ENCODE assay signal across 30 cellular contexts in the genomic region with DNA sequence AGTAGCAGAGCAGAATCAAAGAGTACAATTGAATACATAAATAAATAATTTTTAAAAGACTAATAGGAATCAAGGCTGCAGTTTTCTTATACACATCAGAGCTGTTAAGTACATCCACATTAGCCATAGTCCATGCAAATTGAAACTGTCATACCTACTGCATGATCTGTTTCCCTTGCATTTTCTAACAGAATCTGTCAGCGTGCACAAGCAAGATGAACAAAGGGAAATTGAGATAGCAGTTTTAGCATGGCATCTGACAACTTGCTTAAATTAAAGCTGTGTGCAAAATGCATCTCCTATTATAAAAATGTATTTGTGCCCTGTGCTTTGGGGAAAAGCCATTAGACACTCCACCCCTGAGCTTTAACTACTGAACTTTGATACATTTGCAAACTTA.
DNase-seq lines count a peak whose midpoint lies in the region; ATAC-seq and TF ChIP-seq lines count a peak whose summit lies in the region.
"Had no signal": no experiment of that assay in that cellular context is flagged by ENCODE, and none has a peak within 500 bp of the region (broad histone marks: within the 10 kb centered on the region; RNA-seq: fewer than 3 reads in every experiment).

No MANE protein-coding gene starts in this region.

- H4K8ac ChIP-seq in neuronal stem cell (ENCODE audit: low read depth, low read length), result no peak overlapping the region

- H3F3A ChIP-seq in neural cell (ENCODE audit: insufficient read depth, low read length, poor library complexity, severe bottlenecking), result no peaks in the 10 kb centered on the region

- H2BK15ac ChIP-seq in neuronal stem cell (ENCODE audit: low read length), result no peak overlapping the region

- peak overlapping the region; percentile 54 for H3K27ac ChIP-seq in 22Rv1
- H3K27ac ChIP-seq in neural cell (ENCODE audit: low read length), result peak overlapping the region; percentile 56
- no peak overlapping the region for H3K27ac ChIP-seq in neuronal stem cell (replicated peaks; ENCODE audit: low read length)
- H3K27ac ChIP-seq: A549; BLaER1; BLaER1 treated with 17β-estradiol and CSF1 and Interleukin-3, amounts not matched to agents 10 nM and 100 nM; C4-2B had no signal

- H4K91ac ChIP-seq in neuronal stem cell (ENCODE audit: low read depth, low read length, poor library complexity), result no peak overlapping the region

- no peaks in the 10 kb centered on the region for H3K9me3 ChIP-seq in neural cell (ENCODE audit: low read length)
- no peaks in the 10 kb centered on the region for H3K9me3 ChIP-seq in neuronal stem cell (replicated peaks in 1 of 2; ENCODE audit: control insufficient read depth in 2 of 2, insufficient read depth in 1 of 2, low read depth in 1 of 2, low read length in 2 of 2)
- H3K9me3 ChIP-seq: A549; BE2C; BLaER1; BLaER1 treated with 17β-estradiol and CSF1 and Interleukin-3, amounts not matched to agents 10 nM and 100 nM; Caco-2 had no signal

- no peak overlapping the region for H2AFZ ChIP-seq in neural cell (ENCODE audit: low read depth, low read length)
- H2AFZ ChIP-seq in neuronal stem cell (ENCODE audit: low read length), result peak overlapping the region; percentile 16

- H3K18ac ChIP-seq in neuronal stem cell (ENCODE audit: low read length), result no peak overlapping the region

- H3K27me3 ChIP-seq in neural cell (ENCODE audit: insufficient read depth, low read depth, low read length), result no peaks in the 10 kb centered on the region
- no peaks in the 10 kb centered on the region for H3K27me3 ChIP-seq in neuronal stem cell (ENCODE audit: control insufficient read depth in 3 of 3, insufficient read depth in 3 of 3, low read depth in 1 of 3, low read length in 3 of 3)
- H3K27me3 ChIP-seq: BE2C; BLaER1; BLaER1 treated with 17β-estradiol and CSF1 and Interleukin-3, amounts not matched to agents 10 nM and 100 nM had no signal

- TF ChIP-seq EP300 in neural cell (conservative IDR thresholded peaks at IDR 0.05; ENCODE audit: poor library complexity, severe bottlenecking), result peak; percentile 91

- H2AK5ac ChIP-seq in neuronal stem cell (ENCODE audit: low read depth, low read length), result no peak overlapping the region

- H3K4ac ChIP-seq in neuronal stem cell (ENCODE audit: low read length), result no peak overlapping the region

- TF ChIP-seq CTCF in 22Rv1 (IDR thresholded peaks at IDR 0.05) (no peak), neural cell (IDR thresholded peaks at IDR 0.05; ENCODE audit: poor library complexity, severe bottlenecking) (no peak)

- no peaks in the 10 kb centered on the region for H3K4me1 ChIP-seq in neuronal stem cell (ENCODE audit: control insufficient read depth in 2 of 2, insufficient read depth in 1 of 2, low read depth in 1 of 2, low read length in 2 of 2)
- H3K4me1 ChIP-seq: A549; BE2C; BLaER1; BLaER1 treated with 17β-estradiol and CSF1 and Interleukin-3, amounts not matched to agents 10 nM and 100 nM; Caco-2 had no signal

- no peak for ATAC-seq in GM18502 (IDR thresholded peaks at IDR 0.05; ENCODE audit: poor library complexity, unreplicated experiment)
- ATAC-seq: A549; CD8-positive, alpha-beta T cell had no signal

- no peak overlapping the region for H3K23ac ChIP-seq in neuronal stem cell (ENCODE audit: low read depth, low read length, poor library complexity)

- peak; percentile 17 for TF ChIP-seq RAD21 in neural cell (conservative IDR thresholded peaks at IDR 0.05)

- H3K79me2 ChIP-seq in neural cell (replicated peaks; ENCODE audit: insufficient read depth, low read length), result no peaks in the 10 kb centered on the region

- DNase-seq in neuronal stem cell (ENCODE audit: low spot score) (no peak), iPS-NIHi7 (ENCODE audit: extremely low spot score) (no peak)
- no peak for DNase-seq in activated naive CD4-positive, alpha-beta T cell treated with anti-CD3 and anti-CD28 coated beads, Interleukin-2, amount 50 U/mL, for 16 hours
- DNase-seq: 8988T; ACHN; AML-193; BE2C; C1 segment of cervical spinal cord; Caco-2; Calu3; CD4-positive, alpha-beta memory T cell; CD4-positive, alpha-beta T cell; CD4-positive, CD25-positive, alpha-beta regulatory T cell; CD8-positive, alpha-beta memory T cell; CD8-positive, alpha-beta T cell; COR-L47; DMS 273 treated with DMSO at 0.1 percent for 48 hours; DMS153; DMS53; DMS79; DMS79 treated with DMSO at 0.1 percent for 48 hours; DND-41; EL had no signal

- H2BK5ac ChIP-seq in neuronal stem cell (ENCODE audit: low read length), result no peak overlapping the region

- peak overlapping the region; percentile 10 for H3K4me3 ChIP-seq in neural cell (ENCODE audit: low read length)
- H3K4me3 ChIP-seq in neuronal stem cell (ENCODE audit: low read length in 2 of 2), result no peak overlapping the region
- H3K4me3 ChIP-seq: A549; BLaER1; BLaER1 treated with 17β-estradiol and CSF1 and Interleukin-3, amounts not matched to agents 10 nM and 100 nM had no signal

- WGBS in neuronal stem cell (ENCODE audit: extremely low coverage in 2 of 2, insufficient read length in 2 of 2, insufficient replicate concordance in 1 of 2), 2 donors, result no CpG with 5 or more reads among the region's 1 CpG

- no peak overlapping the region for H2BK12ac ChIP-seq in neuronal stem cell (ENCODE audit: low read length)

- H3K9ac ChIP-seq in neural cell (ENCODE audit: low read length) (no peak overlapping the region), neuronal stem cell (ENCODE audit: low read depth, low read length, poor library complexity) (no peak overlapping the region)
- H3K9ac ChIP-seq: BLaER1; BLaER1 treated with 17β-estradiol and CSF1 and Interleukin-3, amounts not matched to agents 10 nM and 100 nM had no signal

- no peaks in the 10 kb centered on the region for H3K9me2 ChIP-seq in neural cell (ENCODE audit: insufficient read depth, low read length)

- H2BK120ac ChIP-seq in neuronal stem cell (ENCODE audit: low read depth, low read length), result no peak overlapping the region

- H3K4me2 ChIP-seq in neural cell (ENCODE audit: low read length) (peak overlapping the region; percentile 21), neuronal stem cell (ENCODE audit: insufficient read depth, low read length, poor library complexity, severe bottlenecking) (no peak overlapping the region)
- H3K4me2 ChIP-seq: A549; BLaER1; BLaER1 treated with 17β-estradiol and CSF1 and Interleukin-3, amounts not matched to agents 10 nM and 100 nM had no signal

- H3K36me3 ChIP-seq in neural cell (ENCODE audit: insufficient read depth, low read length), result no peaks in the 10 kb centered on the region
- no peaks in the 10 kb centered on the region for H3K36me3 ChIP-seq in neuronal stem cell (replicated peaks in 1 of 2; ENCODE audit: control insufficient read depth in 2 of 2, insufficient read depth in 2 of 2, low read length in 2 of 2)
- H3K36me3 ChIP-seq: BE2C; BLaER1; BLaER1 treated with 17β-estradiol and CSF1 and Interleukin-3, amounts not matched to agents 10 nM and 100 nM had no signal

- no peaks in the 10 kb centered on the region for H4K20me1 ChIP-seq in neural cell (ENCODE audit: insufficient read depth)
- H4K20me1 ChIP-seq: BLaER1; BLaER1 treated with 17β-estradiol and CSF1 and Interleukin-3, amounts not matched to agents 10 nM and 100 nM had no signal

- H3K14ac ChIP-seq in neuronal stem cell (ENCODE audit: low read length), result no peak overlapping the region

- no peaks in the 10 kb centered on the region for H3K79me1 ChIP-seq in neuronal stem cell (ENCODE audit: low read depth, low read length)

TF ChIP-seq in neural cell, 6 proteins besides CTCF, POLR2A, EP300 and RAD21:
- TF ChIP-seq TAF1 (IDR thresholded peaks at IDR 0.05; ENCODE audit: low read depth) (no peak), POLR2AphosphoS5 (IDR thresholded peaks at IDR 0.05) (peak; percentile 87), EZH2 (IDR thresholded peaks at IDR 0.05; ENCODE audit: borderline replicate concordance, insufficient read depth, low read length, poor library complexity, severe bottlenecking) (no peak), MXI1 (conservative IDR thresholded peaks at IDR 0.05; ENCODE audit: poor library complexity, severe bottlenecking) (peak; percentile 12), SMC3 (conservative IDR thresholded peaks at IDR 0.05; ENCODE audit: poor library complexity) (peak; percentile 27)
- TF ChIP-seq, protein P1, sequence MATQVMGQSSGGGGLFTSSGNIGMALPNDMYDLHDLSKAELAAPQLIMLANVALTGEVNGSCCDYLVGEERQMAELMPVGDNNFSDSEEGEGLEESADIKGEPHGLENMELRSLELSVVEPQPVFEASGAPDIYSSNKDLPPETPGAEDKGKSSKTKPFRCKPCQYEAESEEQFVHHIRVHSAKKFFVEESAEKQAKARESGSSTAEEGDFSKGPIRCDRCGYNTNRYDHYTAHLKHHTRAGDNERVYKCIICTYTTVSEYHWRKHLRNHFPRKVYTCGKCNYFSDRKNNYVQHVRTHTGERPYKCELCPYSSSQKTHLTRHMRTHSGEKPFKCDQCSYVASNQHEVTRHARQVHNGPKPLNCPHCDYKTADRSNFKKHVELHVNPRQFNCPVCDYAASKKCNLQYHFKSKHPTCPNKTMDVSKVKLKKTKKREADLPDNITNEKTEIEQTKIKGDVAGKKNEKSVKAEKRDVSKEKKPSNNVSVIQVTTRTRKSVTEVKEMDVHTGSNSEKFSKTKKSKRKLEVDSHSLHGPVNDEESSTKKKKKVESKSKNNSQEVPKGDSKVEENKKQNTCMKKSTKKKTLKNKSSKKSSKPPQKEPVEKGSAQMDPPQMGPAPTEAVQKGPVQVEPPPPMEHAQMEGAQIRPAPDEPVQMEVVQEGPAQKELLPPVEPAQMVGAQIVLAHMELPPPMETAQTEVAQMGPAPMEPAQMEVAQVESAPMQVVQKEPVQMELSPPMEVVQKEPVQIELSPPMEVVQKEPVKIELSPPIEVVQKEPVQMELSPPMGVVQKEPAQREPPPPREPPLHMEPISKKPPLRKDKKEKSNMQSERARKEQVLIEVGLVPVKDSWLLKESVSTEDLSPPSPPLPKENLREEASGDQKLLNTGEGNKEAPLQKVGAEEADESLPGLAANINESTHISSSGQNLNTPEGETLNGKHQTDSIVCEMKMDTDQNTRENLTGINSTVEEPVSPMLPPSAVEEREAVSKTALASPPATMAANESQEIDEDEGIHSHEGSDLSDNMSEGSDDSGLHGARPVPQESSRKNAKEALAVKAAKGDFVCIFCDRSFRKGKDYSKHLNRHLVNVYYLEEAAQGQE (IDR thresholded peaks at IDR 0.05; ENCODE audit: borderline replicate concordance), result no peak
